In the genomic region with DNA sequence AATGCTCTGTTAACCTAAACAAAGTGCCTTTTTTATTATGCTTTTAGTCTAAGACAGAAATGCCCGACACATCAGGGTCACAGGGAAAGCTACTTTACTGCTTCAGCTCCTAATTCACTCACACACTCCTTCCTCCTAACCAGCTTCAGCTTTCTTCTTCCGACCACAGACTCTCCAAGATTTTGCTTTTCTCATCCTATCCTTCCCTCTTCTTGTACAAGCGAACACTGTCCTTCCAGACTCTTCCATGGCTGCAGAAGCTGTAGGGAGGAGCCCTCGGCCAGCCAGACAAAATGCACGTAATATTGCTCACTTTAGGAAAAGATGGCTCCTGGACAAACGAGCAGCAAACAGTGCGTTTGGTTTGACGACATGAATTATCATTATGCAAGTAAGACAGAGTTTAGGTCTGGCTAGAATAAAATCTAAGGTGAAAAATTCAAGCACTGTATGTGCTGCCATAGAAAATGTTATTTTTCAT, we compare ENCODE assay signal across 8 cellular contexts. TPM values are rescaled to one million over a fixed set of nuclear protein-coding genes. Genes with fewer than 3 reads are reported as not detected.
DNase-seq lines count a peak whose midpoint lies in the region; ATAC-seq, FAIRE-seq and TF ChIP-seq lines count a peak whose summit lies in the region.

No MANE protein-coding gene starts in this region.

- intact Hi-C loops in Panc1 (cut with micrococcal nuclease; ENCODE audit: unreplicated experiment) (loop anchor here (2.0 to 10.0 kb wide), 3 partner anchors 48 to 560 kb away; partner anchors contain the start of gene HNRNPA3), esophagus muscularis mucosa (cut with DNase I) (loop anchor here (2.0 to 10.0 kb wide), 5 partner anchors 47 to 557 kb away; partner anchors contain the start of genes HNRNPA3 and NFE2L2)

- H3K79me2 ChIP-seq in GM23338 (replicated peaks; ENCODE audit: insufficient read depth): no peaks in the 10 kb centered on the region

- no peak overlapping the region for H3K9ac ChIP-seq in neuronal stem cell (ENCODE audit: low read depth, low read length, poor library complexity)

- no peak overlapping the region for H2BK120ac ChIP-seq in neuronal stem cell (ENCODE audit: low read depth, low read length)

- H2BK12ac ChIP-seq in neuronal stem cell (ENCODE audit: low read length): no peak overlapping the region

- H3K27me3 ChIP-seq in GM23338 (ENCODE audit: insufficient read depth) (no peaks in the 10 kb centered on the region; the same call in 1 of the 2 replicates), Panc1 (ENCODE audit: control insufficient read depth, insufficient read depth, low read length) (no peaks in the 10 kb centered on the region), esophagus muscularis mucosa (peaks cover 0 to 3% (median 0%) of the 10 kb centered on the region in 4 donors), neuronal stem cell (ENCODE audit: control insufficient read depth in 3 of 3, insufficient read depth in 3 of 3, low read depth in 1 of 3, low read length in 3 of 3) (no peaks in the 10 kb centered on the region)

- H3K4ac ChIP-seq in neuronal stem cell (ENCODE audit: low read length): no peak overlapping the region

- no peak for FAIRE-seq in A549 (lab: Jason Lieb, UNC)

- H4K91ac ChIP-seq in neuronal stem cell (ENCODE audit: low read depth, low read length, poor library complexity): no peak overlapping the region

- H3K27ac ChIP-seq in A549: peak overlapping the region; percentile 95 to 98
- H3K27ac ChIP-seq in GM23338 (ENCODE audit: low read depth): peak overlapping the region; percentile 60; the same call in 1 of the 2 replicates
- peak overlapping the region; percentile 99 for H3K27ac ChIP-seq in Panc1 (ENCODE audit: low read length)
- peak overlapping the region; percentile 73 to 84 (median 81) for H3K27ac ChIP-seq in esophagus muscularis mucosa (replicated peaks in 1 of 4)
- H3K27ac ChIP-seq in neuronal stem cell (replicated peaks; ENCODE audit: low read length): no peak overlapping the region

- peaks cover 50% of the 10 kb centered on the region for H3K4me1 ChIP-seq in A549
- H3K4me1 ChIP-seq in GM23338 (ENCODE audit: insufficient read depth): peaks cover 31% of the 10 kb centered on the region
- H3K4me1 ChIP-seq in Panc1 (ENCODE audit: control insufficient read depth, insufficient read depth, low read length): peaks cover 55% of the 10 kb centered on the region
- peaks cover 7 to 24% (median 19%) of the 10 kb centered on the region in 4 donors for H3K4me1 ChIP-seq in esophagus muscularis mucosa
- H3K4me1 ChIP-seq in neuronal stem cell (ENCODE audit: control insufficient read depth in 2 of 2, insufficient read depth in 1 of 2, low read depth in 1 of 2, low read length in 2 of 2): peaks cover 13 to 26% of the 10 kb centered on the region in 2 donors

- TF ChIP-seq RAD21 in A549 (conservative IDR thresholded peaks at IDR 0.05 in 1 of 2, IDR thresholded peaks at IDR 0.05 in 1 of 2): no peak

- peak; percentile 27; the same call in 1 of the 2 replicates for TF ChIP-seq POLR2A in A549 (IDR thresholded peaks at IDR 0.05; ENCODE audit: low read length)
- TF ChIP-seq POLR2A in esophagus muscularis mucosa (IDR thresholded peaks at IDR 0.05; ENCODE audit: low read depth): no peak

- peak; percentile 78 for ATAC-seq in A549
- peak; percentile 69 for ATAC-seq in GM23338
- peak; percentile 59; the same call in 1 of the 2 replicates for ATAC-seq in Panc1

- in situ Hi-C loops in Panc1 (cut with HindIII; ENCODE audit: low pct_unique_long_range_greater_than_20kb, low sequenced_read_pairs): no loop called here

- H3K27ac Mint-ChIP-seq in GM23338: no peak overlapping the region

- TF ChIP-seq EP300 in A549 (IDR thresholded peaks at IDR 0.05): no peak
- no peak for TF ChIP-seq EP300 in esophagus muscularis mucosa (IDR thresholded peaks at IDR 0.05)

- POLR2A ChIA-PET in A549 (lab: Yijun Ruan, JAX): interaction anchor here (0.6 to 3.6 kb wide), 11 partner anchors 45 to 527 kb away, joined by 3 to 48 read pairs (median 4); partner anchors contain the start of genes HNRNPA3 and NFE2L2
- POLR2A ChIA-PET in Panc1 (lab: Charles Lee): interaction anchor here (0.8 to 1.5 kb wide), 6 partner anchors 12 to 168 kb away, joined by 3 to 11 read pairs (median 4); partner anchors contain the start of gene HNRNPA3

- H3K36me3 Mint-ChIP-seq in GM23338 (ENCODE audit: low read depth): no peaks in the 10 kb centered on the region

- H2AFZ ChIP-seq in GM23338 (peak overlapping the region; percentile 83; the same call in 1 of the 2 replicates), neuronal stem cell (ENCODE audit: low read length) (peak overlapping the region; percentile 84)

- H3K4me2 ChIP-seq in A549 (peak overlapping the region; percentile 90), GM23338 (peak overlapping the region; percentile 31), neuronal stem cell (ENCODE audit: insufficient read depth, low read length, poor library complexity, severe bottlenecking) (no peak overlapping the region)

- no peaks in the 10 kb centered on the region for H3K9me3 Mint-ChIP-seq in GM23338

- H4K20me1 ChIP-seq in GM23338 (replicated peaks; ENCODE audit: insufficient read depth): no peaks in the 10 kb centered on the region

- no peak overlapping the region for H2BK15ac ChIP-seq in neuronal stem cell (ENCODE audit: low read length)

- no TSS peak for BruUV-seq in Panc1 (replicated peaks; lab: Mats Ljungman, UMichigan)

- no peaks in the 10 kb centered on the region for H3F3A ChIP-seq in GM23338 (replicated peaks; ENCODE audit: low read depth)

- CTCF ChIA-PET in A549 (lab: Yijun Ruan, JAX) (interaction anchor here (0.6 to 6.7 kb wide), 82 partner anchors 8 to 1049 kb away, joined by 3 to 123 read pairs (median 5); partner anchors contain the start of genes HOXD10 and NFE2L2), Panc1 (lab: Charles Lee) (interaction anchor here (0.6 to 2.4 kb wide), 13 partner anchors 31 to 610 kb away, joined by 3 to 16 read pairs (median 3); no protein-coding TSS in a partner anchor)

- H3K4me3 ChIP-seq in A549 (peak overlapping the region; percentile 34), GM23338 (no peak overlapping the region), Panc1 (ENCODE audit: low read depth in 2 of 2, low read length in 2 of 2) (peak overlapping the region; percentile 32 to 57), esophagus muscularis mucosa (peak overlapping the region; percentile 45 to 52 (median 49)), neuronal stem cell (ENCODE audit: low read length in 2 of 2) (no peak overlapping the region)

- no peaks in the 10 kb centered on the region for H3K79me1 ChIP-seq in neuronal stem cell (ENCODE audit: low read depth, low read length)

- TF ChIP-seq CTCF in A549 (IDR thresholded peaks at IDR 0.05) (no peak), GM23338 (conservative IDR thresholded peaks at IDR 0.05; ENCODE audit: low read depth in 2 of 2) (no peak), Panc1 (IDR thresholded peaks at IDR 0.05) (no peak), esophagus muscularis mucosa (IDR thresholded peaks at IDR 0.05) (no peak)

- H2BK5ac ChIP-seq in neuronal stem cell (ENCODE audit: low read length): no peak overlapping the region

- no peak overlapping the region for H3K18ac ChIP-seq in neuronal stem cell (ENCODE audit: low read length)

- no peaks in the 10 kb centered on the region for H3K36me3 ChIP-seq in GM23338 (ENCODE audit: insufficient read depth)
- no peaks in the 10 kb centered on the region for H3K36me3 ChIP-seq in Panc1 (ENCODE audit: control insufficient read depth, insufficient read depth, low read length)
- no peaks in the 10 kb centered on the region for H3K36me3 ChIP-seq in esophagus muscularis mucosa
- no peaks in the 10 kb centered on the region for H3K36me3 ChIP-seq in neuronal stem cell (replicated peaks in 1 of 2; ENCODE audit: control insufficient read depth in 2 of 2, insufficient read depth in 2 of 2, low read length in 2 of 2)

- H3K4me3 Mint-ChIP-seq in GM23338: no peak overlapping the region

- H4K8ac ChIP-seq in neuronal stem cell (ENCODE audit: low read depth, low read length): no peak overlapping the region

- H3K9me2 ChIP-seq in GM23338 (ENCODE audit: insufficient read depth): no peaks in the 10 kb centered on the region

- no peak overlapping the region for H3K14ac ChIP-seq in neuronal stem cell (ENCODE audit: low read length)

- DNase-seq in A549 (ENCODE audit: low read depth in 1 of 2, low spot score in 1 of 2): peak in 1 of 2 experiments; percentile 66
- no peak for DNase-seq in GM23338 (ENCODE audit: low spot score)
- no peak for DNase-seq in Panc1 (ENCODE audit: low read depth, low spot score)
- no peak for DNase-seq in esophagus muscularis mucosa (ENCODE audit: extremely low spot score)
- DNase-seq in neuronal stem cell (ENCODE audit: low spot score): no peak
- DNase-seq in GDM1 (lab: John Stamatoyannopoulos, UW): no peak
- DNase-seq in stimulated activated CD8-positive, alpha-beta memory T cell treated with anti-CD3 and anti-CD28 coated beads, Interleukin-4, amount 100 ng/mL, for 48 hours: no peak
- DNase-seq in activated CD4-positive, alpha-beta T cell treated with anti-CD3 and anti-CD28 coated beads for 48 hours: no peak

- H3K4me1 Mint-ChIP-seq in GM23338: peaks cover 26% of the 10 kb centered on the region

- 3% methylated on average over 8 of the region's 8 CpGs for WGBS in A549 (ENCODE audit: missing lambda C conversion rate)
- whole genome bisulfite sequencing in esophagus muscularis mucosa: 6% methylated on average over 8 of the region's 8 CpGs
- WGBS in neuronal stem cell (ENCODE audit: extremely low coverage in 2 of 2, insufficient read length in 2 of 2, insufficient replicate concordance in 1 of 2), 2 donors: no CpG with 5 or more reads among the region's 8 CpGs

- no peak overlapping the region for H2AK5ac ChIP-seq in neuronal stem cell (ENCODE audit: low read depth, low read length)

- no peaks in the 10 kb centered on the region for H3K9me3 ChIP-seq in A549
- no peaks in the 10 kb centered on the region for H3K9me3 ChIP-seq in Panc1 (ENCODE audit: control insufficient read depth, insufficient read depth, low read depth, low read length)
- no peaks in the 10 kb centered on the region for H3K9me3 ChIP-seq in esophagus muscularis mucosa
- H3K9me3 ChIP-seq in neuronal stem cell (replicated peaks in 1 of 2; ENCODE audit: control insufficient read depth in 2 of 2, insufficient read depth in 1 of 2, low read depth in 1 of 2, low read length in 2 of 2): no peaks in the 10 kb centered on the region

- no peak overlapping the region for H3K23ac ChIP-seq in neuronal stem cell (ENCODE audit: low read depth, low read length, poor library complexity)

- peaks cover 2% of the 10 kb centered on the region for H3K27me3 Mint-ChIP-seq in GM23338 (ENCODE audit: insufficient read depth, low read depth, poor library complexity)

RNA-seq across cellular contexts. Expression of gene HNRNPA3, which starts 47.5 kb away (rescaled TPM):
- polyA plus RNA-seq in A549 (2011; rRNA removed) (250 and 357 TPM in 2 replicates), A549 (2017; fragmentation: RNase III; extraction: RNeasy Plus Mini Kit Qiagen cat#74134 plus additional on column Dnase treatment) (714 to 805 TPM (median 755 TPM) in 3 replicates), GM23338 (2016; fragmentation: Nextera tagmentation; extraction: Ambion mirVana) (290 and 376 TPM in 2 replicates)
- 101 and 131 TPM in 2 replicates for polyA plus RNA-seq in A549 (2012; cell fraction: cytosol; rRNA removed)
- polyA plus RNA-seq in A549 (2012; cell fraction: nucleus; rRNA removed): 27.7 and 52.1 TPM in 2 replicates
- 32.7 and 35.5 TPM in 2 replicates for polyA minus RNA-seq in A549 (2011; rRNA and poly(A)+ RNA removed)
- total RNA-seq in GM23338 (2014; rRNA removed; shearing (Covaris generic)): 151 and 158 TPM in 2 replicates
- total RNA-seq in Panc1 (2021; ENCODE audit: unreplicated experiment) (228 TPM), esophagus muscularis mucosa (10 to 100 TPM; 59.2 to 72.3 (median 64.3) TPM)
- polyA plus RNA-seq in Panc1 (2012; ENCODE audit: insufficient read length): 326 TPM
- polyA plus RNA-seq in neuronal stem cell (2013, experiment 1 of 2): 314 TPM
- polyA plus RNA-seq in neuronal stem cell (2013, experiment 2 of 2): 322 TPM

Comparison
In these comparisons a context has a peak if more than half of its experiments do, and no peak if none do; other contexts are left out.
1. H3K4me3 ChIP-seq: peak in A549 (single experiment), Panc1 (2 of 2) and esophagus muscularis mucosa (4 of 4); none in GM23338 (single experiment) and neuronal stem cell (0 of 2).
2. Peak in every context shown above with its lines, with median percentiles within 50 percentile points of each other: ATAC-seq.